Comparison of ENCODE assay signal across 1 cellular context in genomic region chr3:189625566-189625965, GRCh38.
TF ChIP-seq lines count a peak whose summit lies in the region.

No MANE protein-coding gene starts in this region.

TF ChIP-seq in GM23338, 12 proteins besides CTCF, POLR2A, EP300 and RAD21 (continued from another document):
- TF ChIP-seq, protein P1, sequence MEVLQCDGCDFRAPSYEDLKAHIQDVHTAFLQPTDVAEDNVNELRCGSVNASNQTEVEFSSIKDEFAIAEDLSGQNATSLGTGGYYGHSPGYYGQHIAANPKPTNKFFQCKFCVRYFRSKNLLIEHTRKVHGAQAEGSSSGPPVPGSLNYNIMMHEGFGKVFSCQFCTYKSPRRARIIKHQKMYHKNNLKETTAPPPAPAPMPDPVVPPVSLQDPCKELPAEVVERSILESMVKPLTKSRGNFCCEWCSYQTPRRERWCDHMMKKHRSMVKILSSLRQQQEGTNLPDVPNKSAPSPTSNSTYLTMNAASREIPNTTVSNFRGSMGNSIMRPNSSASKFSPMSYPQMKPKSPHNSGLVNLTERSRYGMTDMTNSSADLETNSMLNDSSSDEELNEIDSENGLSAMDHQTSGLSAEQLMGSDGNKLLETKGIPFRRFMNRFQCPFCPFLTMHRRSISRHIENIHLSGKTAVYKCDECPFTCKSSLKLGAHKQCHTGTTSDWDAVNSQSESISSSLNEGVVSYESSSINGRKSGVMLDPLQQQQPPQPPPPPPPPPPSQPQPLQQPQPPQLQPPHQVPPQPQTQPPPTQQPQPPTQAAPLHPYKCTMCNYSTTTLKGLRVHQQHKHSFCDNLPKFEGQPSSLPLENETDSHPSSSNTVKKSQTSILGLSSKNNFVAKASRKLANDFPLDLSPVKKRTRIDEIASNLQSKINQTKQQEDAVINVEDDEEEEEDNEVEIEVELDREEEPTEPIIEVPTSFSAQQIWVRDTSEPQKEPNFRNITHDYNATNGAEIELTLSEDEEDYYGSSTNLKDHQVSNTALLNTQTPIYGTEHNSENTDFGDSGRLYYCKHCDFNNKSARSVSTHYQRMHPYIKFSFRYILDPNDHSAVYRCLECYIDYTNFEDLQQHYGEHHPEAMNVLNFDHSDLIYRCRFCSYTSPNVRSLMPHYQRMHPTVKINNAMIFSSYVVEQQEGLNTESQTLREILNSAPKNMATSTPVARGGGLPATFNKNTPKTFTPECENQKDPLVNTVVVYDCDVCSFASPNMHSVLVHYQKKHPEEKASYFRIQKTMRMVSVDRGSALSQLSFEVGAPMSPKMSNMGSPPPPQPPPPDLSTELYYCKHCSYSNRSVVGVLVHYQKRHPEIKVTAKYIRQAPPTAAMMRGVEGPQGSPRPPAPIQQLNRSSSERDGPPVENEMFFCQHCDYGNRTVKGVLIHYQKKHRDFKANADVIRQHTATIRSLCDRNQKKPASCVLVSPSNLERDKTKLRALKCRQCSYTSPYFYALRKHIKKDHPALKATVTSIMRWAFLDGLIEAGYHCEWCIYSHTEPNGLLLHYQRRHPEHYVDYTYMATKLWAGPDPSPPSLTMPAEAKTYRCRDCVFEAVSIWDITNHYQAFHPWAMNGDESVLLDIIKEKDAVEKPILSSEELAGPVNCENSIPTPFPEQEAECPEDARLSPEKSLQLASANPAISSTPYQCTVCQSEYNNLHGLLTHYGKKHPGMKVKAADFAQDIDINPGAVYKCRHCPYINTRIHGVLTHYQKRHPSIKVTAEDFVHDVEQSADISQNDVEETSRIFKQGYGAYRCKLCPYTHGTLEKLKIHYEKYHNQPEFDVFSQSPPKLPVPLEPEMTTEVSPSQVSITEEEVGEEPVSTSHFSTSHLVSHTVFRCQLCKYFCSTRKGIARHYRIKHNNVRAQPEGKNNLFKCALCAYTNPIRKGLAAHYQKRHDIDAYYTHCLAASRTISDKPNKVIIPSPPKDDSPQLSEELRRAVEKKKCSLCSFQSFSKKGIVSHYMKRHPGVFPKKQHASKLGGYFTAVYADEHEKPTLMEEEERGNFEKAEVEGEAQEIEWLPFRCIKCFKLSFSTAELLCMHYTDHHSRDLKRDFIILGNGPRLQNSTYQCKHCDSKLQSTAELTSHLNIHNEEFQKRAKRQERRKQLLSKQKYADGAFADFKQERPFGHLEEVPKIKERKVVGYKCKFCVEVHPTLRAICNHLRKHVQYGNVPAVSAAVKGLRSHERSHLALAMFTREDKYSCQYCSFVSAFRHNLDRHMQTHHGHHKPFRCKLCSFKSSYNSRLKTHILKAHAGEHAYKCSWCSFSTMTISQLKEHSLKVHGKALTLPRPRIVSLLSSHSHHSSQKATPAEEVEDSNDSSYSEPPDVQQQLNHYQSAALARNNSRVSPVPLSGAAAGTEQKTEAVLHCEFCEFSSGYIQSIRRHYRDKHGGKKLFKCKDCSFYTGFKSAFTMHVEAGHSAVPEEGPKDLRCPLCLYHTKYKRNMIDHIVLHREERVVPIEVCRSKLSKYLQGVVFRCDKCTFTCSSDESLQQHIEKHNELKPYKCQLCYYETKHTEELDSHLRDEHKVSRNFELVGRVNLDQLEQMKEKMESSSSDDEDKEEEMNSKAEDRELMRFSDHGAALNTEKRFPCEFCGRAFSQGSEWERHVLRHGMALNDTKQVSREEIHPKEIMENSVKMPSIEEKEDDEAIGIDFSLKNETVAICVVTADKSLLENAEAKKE (CRISPR knock-in tag; IDR thresholded peaks at IDR 0.05) = no peak
- TF ChIP-seq EZH2 (IDR thresholded peaks at IDR 0.05; ENCODE audit: low read depth, unreplicated experiment) (no peak), STAT1 (IDR thresholded peaks at IDR 0.05; ENCODE audit: unreplicated experiment) (no peak), ZNF331 (CRISPR knock-in tag; IDR thresholded peaks at IDR 0.05; ENCODE audit: low read depth) (no peak)
